Comparison of ENCODE assay signal across 29 cellular contexts in genomic region chr13:33725340-33725739, GRCh38.
"Had no signal": no experiment of that assay in that cellular context is flagged by ENCODE, and none has a peak within 500 bp of the region (broad histone marks: within the 10 kb centered on the region; RNA-seq: fewer than 3 reads in every experiment).

No MANE protein-coding gene starts in this region.

- H3K27ac Mint-ChIP-seq: activated CD4-positive, alpha-beta T cell treated with anti-CD3 and anti-CD28 coated beads for 36 hours; activated CD8-positive, alpha-beta T cell treated with anti-CD3 and anti-CD28 coated beads for 36 hours; activated naive CD8-positive, alpha-beta T cell; activated T-helper 17 cell treated with anti-CD3 and anti-CD28 coated beads, Interleukin-2, amount 50 U/mL, for 72 hours; dendritic cell treated with granulocyte-macrophage colony-stimulating factor and Interleukin-4, amounts not matched to agents 40 ng/mL and 50 ng/mL, for 4 days; T-helper 2 cell treated with Interferon-gamma antibody and Interleukin-4, amounts not matched to agents 5 μg/mL and 100 μg/mL, for 36 hours had no signal

- H3K36me3 Mint-ChIP-seq: activated naive CD8-positive, alpha-beta T cell had no signal

- H3K4me3 Mint-ChIP-seq: activated CD4-positive, alpha-beta T cell treated with anti-CD3 and anti-CD28 coated beads for 36 hours; activated CD8-positive, alpha-beta T cell treated with anti-CD3 and anti-CD28 coated beads for 36 hours; activated naive CD8-positive, alpha-beta T cell; activated T-cell treated with anti-CD3 and anti-CD28 coated beads, Interleukin-2, amount 50 U/mL, for 4 hours; activated T-helper 17 cell treated with anti-CD3 and anti-CD28 coated beads, Interleukin-2, amount 50 U/mL, for 72 hours; central memory CD8-positive, alpha-beta T cell; dendritic cell treated with granulocyte-macrophage colony-stimulating factor and Interleukin-4, amounts not matched to agents 40 ng/mL and 50 ng/mL, for 4 days; T-helper 17 cell; T-helper 2 cell treated with Interferon-gamma antibody and Interleukin-4, amounts not matched to agents 5 μg/mL and 100 μg/mL, for 36 hours had no signal

- DNase-seq: activated CD4-positive, alpha-beta T cell treated with anti-CD3 and anti-CD28 coated beads for 36 hours; activated CD4-positive, alpha-beta T cell treated with anti-CD3 and anti-CD28 coated beads, Interleukin-2, amount 50 U/mL, for 1 hour; activated CD4-positive, alpha-beta T cell treated with anti-CD3 and anti-CD28 coated beads, Interleukin-2, amount 50 U/mL, for 48 hours; activated CD4-positive, CD25-positive, alpha-beta regulatory T cell; activated CD4-positive, CD25-positive, alpha-beta regulatory T cell treated with anti-CD3 and anti-CD28 coated beads, Interleukin-2, amount 50 U/mL, for 72 hours; activated CD8-positive, alpha-beta memory T cell treated with anti-CD3 and anti-CD28 coated beads for 24 hours; activated CD8-positive, alpha-beta T cell treated with anti-CD3 and anti-CD28 coated beads for 36 hours; activated effector memory CD4-positive, alpha-beta T cell treated with Interleukin-2 at 50 U/mL for 16 hours; activated gamma-delta T cell treated with Interleukin-2 at 50 U/mL for 16 hours; activated naive CD4-positive, alpha-beta T cell treated with anti-CD3 and anti-CD28 coated beads, Interleukin-2, amount 50 U/mL, for 16 hours; activated naive CD4-positive, alpha-beta T cell treated with Interleukin-2 at 50 U/mL for 16 hours; activated T-cell treated with anti-CD3 and anti-CD28 coated beads, Interleukin-2, amount 50 U/mL, for 4 hours; amniotic stem cell; anterior cingulate cortex; brain microvascular endothelial cell; dorsolateral prefrontal cortex; effector memory CD4-positive, alpha-beta T cell; erythroblast; foreskin keratinocyte; gastrocnemius medialis; T-helper 1 cell; T-helper 17 cell had no signal

- H3K27ac ChIP-seq: brain microvascular endothelial cell, coronary artery, dorsolateral prefrontal cortex, foreskin keratinocyte, gastrocnemius medialis had no signal

- H3K9me3 Mint-ChIP-seq: activated CD8-positive, alpha-beta T cell treated with anti-CD3 and anti-CD28 coated beads for 36 hours; activated T-cell treated with anti-CD3 and anti-CD28 coated beads, Interleukin-2, amount 50 U/mL, for 4 hours; activated T-helper 17 cell treated with anti-CD3 and anti-CD28 coated beads, Interleukin-2, amount 50 U/mL, for 72 hours; central memory CD8-positive, alpha-beta T cell; dendritic cell treated with granulocyte-macrophage colony-stimulating factor and Interleukin-4, amounts not matched to agents 40 ng/mL and 50 ng/mL, for 4 days; T-helper 2 cell treated with Interferon-gamma antibody and Interleukin-4, amounts not matched to agents 5 μg/mL and 100 μg/mL, for 36 hours had no signal

- H3K36me3 ChIP-seq: brain microvascular endothelial cell, esophagus muscularis mucosa, gastrocnemius medialis had no signal

- ATAC-seq: activated CD4-positive, alpha-beta T cell treated with anti-CD3 and anti-CD28 coated beads for 36 hours; activated CD8-positive, alpha-beta T cell treated with anti-CD3 and anti-CD28 coated beads for 36 hours; activated T-cell treated with anti-CD3 and anti-CD28 coated beads, Interleukin-2, amount 50 U/mL, for 4 hours; activated T-helper 17 cell treated with anti-CD3 and anti-CD28 coated beads, Interleukin-2, amount 50 U/mL, for 72 hours; foreskin keratinocyte; gastrocnemius medialis; T-helper 17 cell had no signal

- H3K9me3 ChIP-seq: esophagus muscularis mucosa, gastrocnemius medialis had no signal

- H3K27me3 ChIP-seq: brain microvascular endothelial cell, dorsolateral prefrontal cortex, esophagus muscularis mucosa, foreskin keratinocyte, gastrocnemius medialis had no signal

- H3K4me3 ChIP-seq: coronary artery, dorsolateral prefrontal cortex, esophagus muscularis mucosa, gastrocnemius medialis had no signal

- H3K27me3 Mint-ChIP-seq: activated CD4-positive, alpha-beta T cell treated with anti-CD3 and anti-CD28 coated beads for 36 hours; activated CD8-positive, alpha-beta T cell treated with anti-CD3 and anti-CD28 coated beads for 36 hours; activated naive CD8-positive, alpha-beta T cell; activated T-helper 17 cell treated with anti-CD3 and anti-CD28 coated beads, Interleukin-2, amount 50 U/mL, for 72 hours; central memory CD8-positive, alpha-beta T cell; dendritic cell treated with granulocyte-macrophage colony-stimulating factor and Interleukin-4, amounts not matched to agents 40 ng/mL and 50 ng/mL, for 4 days; T-helper 17 cell had no signal
